ENCODE assay signal across 8 cellular contexts in the genomic region with DNA sequence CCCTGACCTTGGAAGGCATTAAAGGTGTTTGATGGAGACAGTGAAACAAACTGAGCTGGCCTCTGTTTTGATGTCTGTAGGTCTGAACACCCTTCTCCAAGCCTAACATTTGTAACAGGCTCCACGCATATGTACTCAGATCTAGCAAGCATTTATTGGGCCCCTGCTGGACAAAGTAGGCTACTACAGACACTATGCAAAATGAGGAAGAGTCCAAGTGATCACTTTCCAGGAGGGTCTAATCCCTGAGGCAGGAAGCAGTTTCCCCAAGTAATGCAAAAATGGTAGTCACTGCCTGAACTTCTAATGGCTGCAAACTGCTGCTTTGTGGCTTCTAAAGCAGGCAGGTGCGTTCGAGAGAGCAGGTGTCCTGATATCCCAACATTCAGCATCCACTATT.
DNase-seq lines count a peak whose midpoint lies in the region; ATAC-seq and TF ChIP-seq lines count a peak whose summit lies in the region.

No MANE protein-coding gene starts in this region.

- H3K4me2 ChIP-seq in neuronal stem cell (ENCODE audit: insufficient read depth, low read length, poor library complexity, severe bottlenecking) = no peak overlapping the region

- H2BK12ac ChIP-seq in neuronal stem cell (ENCODE audit: low read length) = no peak overlapping the region

- no peaks in the 10 kb centered on the region for H3K27me3 ChIP-seq in neuronal stem cell (ENCODE audit: control insufficient read depth in 3 of 3, insufficient read depth in 3 of 3, low read depth in 1 of 3, low read length in 3 of 3)
- no peaks in the 10 kb centered on the region for H3K27me3 ChIP-seq in CD4-positive, alpha-beta memory T cell (ENCODE audit: insufficient read depth, low read length)

- H3K27me3 Mint-ChIP-seq in endothelial cell (ENCODE audit: unreplicated experiment) = peaks cover 4% of the 10 kb centered on the region
- peaks cover 44 to 52% of the 10 kb centered on the region in 2 donors for H3K27me3 Mint-ChIP-seq in effector memory CD8-positive, alpha-beta T cell
- H3K27me3 Mint-ChIP-seq in CD4-positive, alpha-beta memory T cell = peaks cover 17 to 21% of the 10 kb centered on the region in 2 donors

- POLR2A ChIA-PET in GM10248 (lab: Yijun Ruan, JAX) = no interaction called here
- POLR2A ChIA-PET in CD4-positive, alpha-beta memory T cell (lab: Charles Lee; ENCODE audit: partially characterized antibody) = no interaction called here

- no peaks in the 10 kb centered on the region for H3K4me1 Mint-ChIP-seq in endothelial cell (ENCODE audit: unreplicated experiment)
- H3K4me1 Mint-ChIP-seq in effector memory CD8-positive, alpha-beta T cell (ENCODE audit: low read depth in 2 of 2) = no peaks in the 10 kb centered on the region
- H3K4me1 Mint-ChIP-seq in CD4-positive, alpha-beta memory T cell = no peaks in the 10 kb centered on the region

- H3K79me1 ChIP-seq in neuronal stem cell (ENCODE audit: low read depth, low read length) = no peaks in the 10 kb centered on the region

- no peak overlapping the region for H2BK5ac ChIP-seq in neuronal stem cell (ENCODE audit: low read length)

- H3K18ac ChIP-seq in neuronal stem cell (ENCODE audit: low read length) = no peak overlapping the region

- no peak overlapping the region for H3K4me3 ChIP-seq in neuronal stem cell (ENCODE audit: low read length in 2 of 2)
- H3K4me3 ChIP-seq in CD4-positive, alpha-beta memory T cell (ENCODE audit: low read length in 2 of 2) = no peak overlapping the region

- H2AFZ ChIP-seq in neuronal stem cell (ENCODE audit: low read length) = no peak overlapping the region

- no peak overlapping the region for H2BK120ac ChIP-seq in neuronal stem cell (ENCODE audit: low read depth, low read length)

- no CpG with 5 or more reads among the region's 3 CpGs for WGBS in neuronal stem cell (ENCODE audit: extremely low coverage in 2 of 2, insufficient read length in 2 of 2, insufficient replicate concordance in 1 of 2), 2 donors

- no peaks in the 10 kb centered on the region for H3K4me1 ChIP-seq in neuronal stem cell (ENCODE audit: control insufficient read depth in 2 of 2, insufficient read depth in 1 of 2, low read depth in 1 of 2, low read length in 2 of 2)
- no peaks in the 10 kb centered on the region for H3K4me1 ChIP-seq in CD4-positive, alpha-beta memory T cell (ENCODE audit: insufficient read depth, low read length)

- H3K27ac Mint-ChIP-seq in endothelial cell (ENCODE audit: unreplicated experiment) = no peak overlapping the region
- no peak overlapping the region for H3K27ac Mint-ChIP-seq in effector memory CD8-positive, alpha-beta T cell
- H3K27ac Mint-ChIP-seq in CD4-positive, alpha-beta memory T cell = no peak overlapping the region

- H4K91ac ChIP-seq in neuronal stem cell (ENCODE audit: low read depth, low read length, poor library complexity) = no peak overlapping the region

- H3K9me3 ChIP-seq in neuronal stem cell (replicated peaks in 1 of 2; ENCODE audit: control insufficient read depth in 2 of 2, insufficient read depth in 1 of 2, low read depth in 1 of 2, low read length in 2 of 2) = no peaks in the 10 kb centered on the region
- H3K9me3 ChIP-seq in CD4-positive, alpha-beta memory T cell (ENCODE audit: control insufficient read depth in 1 of 2, low read length in 2 of 2) = no peaks in the 10 kb centered on the region

- H3K36me3 Mint-ChIP-seq in endothelial cell (ENCODE audit: low read depth, unreplicated experiment) = no peaks in the 10 kb centered on the region
- H3K36me3 Mint-ChIP-seq in effector memory CD8-positive, alpha-beta T cell (ENCODE audit: insufficient read depth) = no peaks in the 10 kb centered on the region
- no peaks in the 10 kb centered on the region for H3K36me3 Mint-ChIP-seq in CD4-positive, alpha-beta memory T cell

- H2BK15ac ChIP-seq in neuronal stem cell (ENCODE audit: low read length) = no peak overlapping the region

- no peak overlapping the region for H3K4ac ChIP-seq in neuronal stem cell (ENCODE audit: low read length)

- no peak overlapping the region for H3K14ac ChIP-seq in neuronal stem cell (ENCODE audit: low read length)

- CTCF ChIA-PET in GM10248 (lab: Yijun Ruan, JAX) = interaction anchor here (0.8 to 1.3 kb wide), 6 partner anchors 12 to 1905 kb away, joined by 3 to 4 read pairs (median 3); partner anchors contain the start of gene RBM19
- CTCF ChIA-PET in CD4-positive, alpha-beta memory T cell (lab: Charles Lee; ENCODE audit: partially characterized antibody) = no interaction called here

- intact Hi-C loops in CD4-positive, alpha-beta memory T cell (cut with micrococcal nuclease) = no loop called here

- ATAC-seq in HG03039 (IDR thresholded peaks at IDR 0.05; ENCODE audit: unreplicated experiment) = peak; percentile 62
- ATAC-seq in HG03095 (IDR thresholded peaks at IDR 0.05; ENCODE audit: unreplicated experiment) = no peak
- no peak for ATAC-seq in effector memory CD8-positive, alpha-beta T cell (replicated peaks)

- H3K23ac ChIP-seq in neuronal stem cell (ENCODE audit: low read depth, low read length, poor library complexity) = no peak overlapping the region

- no peak overlapping the region for H4K8ac ChIP-seq in neuronal stem cell (ENCODE audit: low read depth, low read length)

- H3K9me3 Mint-ChIP-seq in endothelial cell (ENCODE audit: unreplicated experiment) = no peaks in the 10 kb centered on the region
- H3K9me3 Mint-ChIP-seq in effector memory CD8-positive, alpha-beta T cell = peaks cover 0 to 4% of the 10 kb centered on the region in 2 donors
- peaks cover 0 to 8% (median under 1%) of the 10 kb centered on the region in 8 donors for H3K9me3 Mint-ChIP-seq in CD4-positive, alpha-beta memory T cell

- no peak overlapping the region for H3K4me3 Mint-ChIP-seq in endothelial cell (ENCODE audit: unreplicated experiment)
- no peak overlapping the region for H3K4me3 Mint-ChIP-seq in effector memory CD8-positive, alpha-beta T cell
- no peak overlapping the region for H3K4me3 Mint-ChIP-seq in CD4-positive, alpha-beta memory T cell

- TF ChIP-seq CTCF in GM10248 (IDR thresholded peaks at IDR 0.05; ENCODE audit: control extremely low read depth, extremely low read depth, low read depth, missing control alignments) (peak; percentile 25), endothelial cell (IDR thresholded peaks at IDR 0.05; ENCODE audit: unreplicated experiment) (peak; percentile 91)

- H3K36me3 ChIP-seq in neuronal stem cell (replicated peaks in 1 of 2; ENCODE audit: control insufficient read depth in 2 of 2, insufficient read depth in 2 of 2, low read length in 2 of 2) = no peaks in the 10 kb centered on the region
- H3K36me3 ChIP-seq in CD4-positive, alpha-beta memory T cell (ENCODE audit: insufficient read depth, low read length) = no peaks in the 10 kb centered on the region

- DNase-seq in GM10248 (ENCODE audit: extremely low spot score) (peak; percentile 39), NCI-H774 (lab: John Stamatoyannopoulos, UW) (peak; percentile 84), endothelial cell (ENCODE audit: low spot score) (peak; percentile 41), neuronal stem cell (ENCODE audit: low spot score) (peak; percentile 39)
- DNase-seq in effector memory CD8-positive, alpha-beta T cell = no peak
- no peak for DNase-seq in CD4-positive, alpha-beta memory T cell

- H3K27ac ChIP-seq in neuronal stem cell (replicated peaks; ENCODE audit: low read length) = no peak overlapping the region
- H3K27ac ChIP-seq in CD4-positive, alpha-beta memory T cell (ENCODE audit: low read depth, low read length) = no peak overlapping the region

- H2AK5ac ChIP-seq in neuronal stem cell (ENCODE audit: low read depth, low read length) = no peak overlapping the region

- H3K9ac ChIP-seq in neuronal stem cell (ENCODE audit: low read depth, low read length, poor library complexity) = no peak overlapping the region

Comparison
In these comparisons a context has a peak if more than half of its experiments do, and no peak if none do; other contexts are left out.
1. DNase-seq: peak in GM10248 (single experiment), NCI-H774 (single experiment), endothelial cell (single experiment) and neuronal stem cell (single experiment); none in effector memory CD8-positive, alpha-beta T cell (0 of 3) and CD4-positive, alpha-beta memory T cell (0 of 5).